17 cellular contexts compared by ENCODE assay signal in genomic region chr20:20228351-20228750, GRCh38.
A peak's percentile ranks its signal among the peaks of the same experiment; 100 is the strongest.
DNase-seq lines count a peak whose midpoint lies in the region; ATAC-seq and TF ChIP-seq lines count a peak whose summit lies in the region.
"Had no signal": no experiment of that assay in that cellular context is flagged by ENCODE, and none has a peak within 500 bp of the region (broad histone marks: within the 10 kb centered on the region; RNA-seq: fewer than 3 reads in every experiment).

No MANE protein-coding gene starts in this region.

- no peak for TF ChIP-seq CTCF in PC-3 (conservative IDR thresholded peaks at IDR 0.05; ENCODE audit: low read depth, low read length)
- TF ChIP-seq CTCF in psoas muscle (IDR thresholded peaks at IDR 0.05), result no peak
- TF ChIP-seq CTCF in GM23338 (conservative IDR thresholded peaks at IDR 0.05; ENCODE audit: low read depth in 2 of 2), result no peak

- H3K9me3 Mint-ChIP-seq in GM23338, result peaks cover 7% of the 10 kb centered on the region; the same call in 2 of the 3 replicates
- H3K9me3 Mint-ChIP-seq in activated T-helper 17 cell treated with anti-CD3 and anti-CD28 coated beads, Interleukin-2, amount 50 U/mL, for 72 hours, result no peaks in the 10 kb centered on the region

- intact Hi-C loops in PC-3 (cut with micrococcal nuclease) (no loop called here), psoas muscle (cut with DNase I) (no loop called here)

- no peak overlapping the region for H3K27ac ChIP-seq in PC-3 (ENCODE audit: low read length)
- H3K27ac ChIP-seq in psoas muscle, result peak overlapping the region; percentile 71
- H3K27ac ChIP-seq in GM23338 (ENCODE audit: low read depth), result no peak overlapping the region
- H3K27ac ChIP-seq: 22Rv1, BLaER1, C4-2B had no signal

- H3K9me3 ChIP-seq in PC-3 (ENCODE audit: low read length), result no peaks in the 10 kb centered on the region
- H3K9me3 ChIP-seq in psoas muscle, result peaks cover 8% of the 10 kb centered on the region
- H3K9me3 ChIP-seq: Caco-2 had no signal

- DNase-seq in DMS 273 (lab: John Stamatoyannopoulos, UW; ENCODE audit: unreplicated experiment), result peak; percentile 27
- no peak for DNase-seq in DMS 273 treated with DMSO at 0.1 percent for 48 hours (lab: John Stamatoyannopoulos, UW)
- DNase-seq in PC-3, result peak; percentile 9
- DNase-seq in psoas muscle, result no peak
- DNase-seq in GM23338 (ENCODE audit: low spot score), result no peak
- DNase-seq: Caco-2; CD4-positive, CD25-positive, alpha-beta regulatory T cell; CD8-positive, alpha-beta T cell; DMS53; DMS79 treated with DMSO at 0.1 percent for 48 hours; H7; HCEC 1CT had no signal

- POLR2A ChIA-PET in PC-3 (lab: Charles Lee; ENCODE audit: unreplicated experiment), result no interaction called here

- H3K4me1 Mint-ChIP-seq in GM23338, result peaks cover 15% of the 10 kb centered on the region; the same call in 2 of the 3 replicates
- H3K4me1 Mint-ChIP-seq in activated T-helper 17 cell treated with anti-CD3 and anti-CD28 coated beads, Interleukin-2, amount 50 U/mL, for 72 hours, result no peaks in the 10 kb centered on the region
- H3K4me1 Mint-ChIP-seq: B cell; CD4-positive, CD25-positive, alpha-beta regulatory T cell had no signal

- no peak overlapping the region for H3K27ac Mint-ChIP-seq in GM23338
- no peak overlapping the region for H3K27ac Mint-ChIP-seq in activated T-helper 17 cell treated with anti-CD3 and anti-CD28 coated beads, Interleukin-2, amount 50 U/mL, for 72 hours
- H3K27ac Mint-ChIP-seq: B cell; CD4-positive, CD25-positive, alpha-beta regulatory T cell; CD8-positive, alpha-beta T cell had no signal

- H3F3A ChIP-seq in PC-3 (ENCODE audit: low read length, unreplicated experiment) (no peaks in the 10 kb centered on the region), GM23338 (replicated peaks; ENCODE audit: low read depth) (no peaks in the 10 kb centered on the region)

- no peak overlapping the region for H3K4me2 ChIP-seq in PC-3 (ENCODE audit: low read length)
- H3K4me2 ChIP-seq in GM23338, result no peak overlapping the region
- H3K4me2 ChIP-seq: BLaER1 had no signal

- H3K36me3 ChIP-seq in PC-3 (ENCODE audit: low read depth, low read length), result no peaks in the 10 kb centered on the region
- no peaks in the 10 kb centered on the region for H3K36me3 ChIP-seq in psoas muscle (ENCODE audit: insufficient read depth in 1 of 2, low read depth in 1 of 2)
- no peaks in the 10 kb centered on the region for H3K36me3 ChIP-seq in GM23338 (ENCODE audit: insufficient read depth)
- H3K36me3 ChIP-seq: BLaER1 had no signal

- peaks cover 78% of the 10 kb centered on the region for H3K27me3 ChIP-seq in PC-3 (ENCODE audit: low read length)
- no peaks in the 10 kb centered on the region for H3K27me3 ChIP-seq in psoas muscle (ENCODE audit: insufficient read depth in 3 of 3, low read length in 2 of 3)
- H3K27me3 ChIP-seq in GM23338 (ENCODE audit: insufficient read depth), result no peaks in the 10 kb centered on the region
- H3K27me3 ChIP-seq: BLaER1 had no signal

- H3K4me3 ChIP-seq in PC-3 (ENCODE audit: low read length) (no peak overlapping the region), psoas muscle (no peak overlapping the region), GM23338 (no peak overlapping the region)
- H3K4me3 ChIP-seq: BLaER1 had no signal

- no peak overlapping the region for H2AFZ ChIP-seq in PC-3 (ENCODE audit: low read length)
- no peak overlapping the region for H2AFZ ChIP-seq in GM23338

- BruUV-seq in PC-3 (replicated peaks; lab: Mats Ljungman, UMichigan), result no TSS peak

- no peaks in the 10 kb centered on the region for H4K20me1 ChIP-seq in PC-3 (ENCODE audit: low read length)
- no peaks in the 10 kb centered on the region for H4K20me1 ChIP-seq in GM23338 (replicated peaks; ENCODE audit: insufficient read depth)
- H4K20me1 ChIP-seq: BLaER1 had no signal

- H3K9me2 ChIP-seq in PC-3 (replicated peaks; ENCODE audit: low read length) (no peaks in the 10 kb centered on the region), GM23338 (ENCODE audit: insufficient read depth) (peaks cover 3% of the 10 kb centered on the region; the same call in 1 of the 2 replicates)

- H3K9ac ChIP-seq in PC-3 (ENCODE audit: low read length), result no peak overlapping the region
- H3K9ac ChIP-seq: BLaER1 had no signal

- H3K4me1 ChIP-seq in PC-3 (ENCODE audit: insufficient read depth, low read length) (no peaks in the 10 kb centered on the region), psoas muscle (peaks cover 51% of the 10 kb centered on the region), GM23338 (ENCODE audit: insufficient read depth) (peaks cover 9% of the 10 kb centered on the region; the same call in 1 of the 2 replicates)
- H3K4me1 ChIP-seq: Caco-2 had no signal

- peaks cover 9% of the 10 kb centered on the region for H3K27me3 Mint-ChIP-seq in GM23338 (ENCODE audit: insufficient read depth, low read depth, poor library complexity)
- H3K27me3 Mint-ChIP-seq in activated T-helper 17 cell treated with anti-CD3 and anti-CD28 coated beads, Interleukin-2, amount 50 U/mL, for 72 hours, result peaks cover 17% of the 10 kb centered on the region

- no peaks in the 10 kb centered on the region; the same call in 2 of the 3 replicates for H3K36me3 Mint-ChIP-seq in GM23338 (ENCODE audit: low read depth)
- H3K36me3 Mint-ChIP-seq in activated T-helper 17 cell treated with anti-CD3 and anti-CD28 coated beads, Interleukin-2, amount 50 U/mL, for 72 hours (ENCODE audit: low read depth), result no peaks in the 10 kb centered on the region
- H3K36me3 Mint-ChIP-seq: CD4-positive, CD25-positive, alpha-beta regulatory T cell; CD8-positive, alpha-beta T cell had no signal

- no peak for ATAC-seq in PC-3
- ATAC-seq in psoas muscle, result no peak
- no peak for ATAC-seq in GM23338
- no peak for ATAC-seq in activated T-helper 17 cell treated with anti-CD3 and anti-CD28 coated beads, Interleukin-2, amount 50 U/mL, for 72 hours (replicated peaks)
- ATAC-seq: CD8-positive, alpha-beta T cell had no signal

- no peaks in the 10 kb centered on the region for H3K79me2 ChIP-seq in PC-3 (ENCODE audit: low read length)
- no peaks in the 10 kb centered on the region for H3K79me2 ChIP-seq in GM23338 (replicated peaks; ENCODE audit: insufficient read depth)

- CTCF ChIA-PET in PC-3 (lab: Charles Lee), result no interaction called here

- no peak overlapping the region for H3K4me3 Mint-ChIP-seq in GM23338
- no peak overlapping the region for H3K4me3 Mint-ChIP-seq in activated T-helper 17 cell treated with anti-CD3 and anti-CD28 coated beads, Interleukin-2, amount 50 U/mL, for 72 hours
- H3K4me3 Mint-ChIP-seq: B cell; CD4-positive, CD25-positive, alpha-beta regulatory T cell; CD8-positive, alpha-beta T cell had no signal

TF ChIP-seq in GM23338, 12 proteins besides CTCF, POLR2A, EP300 and RAD21 (continues in another document):
- TF ChIP-seq ZNF331 (CRISPR knock-in tag; IDR thresholded peaks at IDR 0.05; ENCODE audit: low read depth) (no peak), REST (IDR thresholded peaks at IDR 0.05; ENCODE audit: unreplicated experiment) (no peak), NANOG (IDR thresholded peaks at IDR 0.05; ENCODE audit: borderline replicate concordance) (no peak)

Comparison
In these comparisons a context has a peak if more than half of its experiments do, and no peak if none do; other contexts are left out.
1. DNase-seq: peak in DMS 273 (single experiment) and PC-3 (single experiment); none in DMS 273 treated with DMSO at 0.1 percent for 48 hours (single experiment), psoas muscle (0 of 2) and GM23338 (single experiment).